Comparison of ENCODE assay signal across 1 cellular context in genomic region chr1:111197598-111198289, GRCh38.
TF ChIP-seq lines count a peak whose summit lies in the region.

No MANE protein-coding gene starts in this region.

TF ChIP-seq in HepG2, 621 proteins besides CTCF, POLR2A, EP300 and RAD21:
- TF ChIP-seq THAP7 (CRISPR knock-in tag; IDR thresholded peaks at IDR 0.05) (no peak), ZNF629 (CRISPR knock-in tag; conservative IDR thresholded peaks at IDR 0.05) (peak; percentile 59), ZNF687 (CRISPR knock-in tag; IDR thresholded peaks at IDR 0.05) (peak; percentile 13; the same call in 1 of the 2 replicates), SP5 (CRISPR knock-in tag; IDR thresholded peaks at IDR 0.05; ENCODE audit: borderline replicate concordance, low read depth) (no peak), REPIN1 (CRISPR knock-in tag; IDR thresholded peaks at IDR 0.05; ENCODE audit: borderline replicate concordance, low read depth) (no peak), YY1 (IDR thresholded peaks at IDR 0.05; ENCODE audit: insufficient read depth, insufficient replicate concordance, low read depth, low read length) (no peak), ZNF33B (CRISPR knock-in tag; IDR thresholded peaks at IDR 0.05) (no peak), GLI4 (CRISPR knock-in tag; IDR thresholded peaks at IDR 0.05; ENCODE audit: borderline replicate concordance) (no peak), NFRKB (IDR thresholded peaks at IDR 0.05) (no peak), ZBTB46 (CRISPR knock-in tag; IDR thresholded peaks at IDR 0.05; ENCODE audit: borderline replicate concordance) (no peak), CCDC6 (CRISPR knock-in tag; IDR thresholded peaks at IDR 0.05) (no peak), NFKBIZ (CRISPR knock-in tag; IDR thresholded peaks at IDR 0.05) (no peak), MXI1 (IDR thresholded peaks at IDR 0.05; ENCODE audit: borderline replicate concordance, low read depth, low read length) (no peak), CBX2 (IDR thresholded peaks at IDR 0.05; ENCODE audit: low read depth, low read length) (no peak), CBX2 (CRISPR knock-in tag; IDR thresholded peaks at IDR 0.05; ENCODE audit: low read depth) (no peak), FOSL2 (CRISPR knock-in tag; IDR thresholded peaks at IDR 0.05) (no peak), ARID2 (CRISPR knock-in tag; IDR thresholded peaks at IDR 0.05; ENCODE audit: borderline replicate concordance) (no peak)
- TF ChIP-seq, protein P1, sequence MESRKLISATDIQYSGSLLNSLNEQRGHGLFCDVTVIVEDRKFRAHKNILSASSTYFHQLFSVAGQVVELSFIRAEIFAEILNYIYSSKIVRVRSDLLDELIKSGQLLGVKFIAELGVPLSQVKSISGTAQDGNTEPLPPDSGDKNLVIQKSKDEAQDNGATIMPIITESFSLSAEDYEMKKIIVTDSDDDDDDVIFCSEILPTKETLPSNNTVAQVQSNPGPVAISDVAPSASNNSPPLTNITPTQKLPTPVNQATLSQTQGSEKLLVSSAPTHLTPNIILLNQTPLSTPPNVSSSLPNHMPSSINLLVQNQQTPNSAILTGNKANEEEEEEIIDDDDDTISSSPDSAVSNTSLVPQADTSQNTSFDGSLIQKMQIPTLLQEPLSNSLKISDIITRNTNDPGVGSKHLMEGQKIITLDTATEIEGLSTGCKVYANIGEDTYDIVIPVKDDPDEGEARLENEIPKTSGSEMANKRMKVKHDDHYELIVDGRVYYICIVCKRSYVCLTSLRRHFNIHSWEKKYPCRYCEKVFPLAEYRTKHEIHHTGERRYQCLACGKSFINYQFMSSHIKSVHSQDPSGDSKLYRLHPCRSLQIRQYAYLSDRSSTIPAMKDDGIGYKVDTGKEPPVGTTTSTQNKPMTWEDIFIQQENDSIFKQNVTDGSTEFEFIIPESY (CRISPR knock-in tag; IDR thresholded peaks at IDR 0.05): no peak
TF ChIP-seq in HepG2: peak in this region for 2.
